Comparison of ENCODE assay signal across 11 cellular contexts in the genomic region with DNA sequence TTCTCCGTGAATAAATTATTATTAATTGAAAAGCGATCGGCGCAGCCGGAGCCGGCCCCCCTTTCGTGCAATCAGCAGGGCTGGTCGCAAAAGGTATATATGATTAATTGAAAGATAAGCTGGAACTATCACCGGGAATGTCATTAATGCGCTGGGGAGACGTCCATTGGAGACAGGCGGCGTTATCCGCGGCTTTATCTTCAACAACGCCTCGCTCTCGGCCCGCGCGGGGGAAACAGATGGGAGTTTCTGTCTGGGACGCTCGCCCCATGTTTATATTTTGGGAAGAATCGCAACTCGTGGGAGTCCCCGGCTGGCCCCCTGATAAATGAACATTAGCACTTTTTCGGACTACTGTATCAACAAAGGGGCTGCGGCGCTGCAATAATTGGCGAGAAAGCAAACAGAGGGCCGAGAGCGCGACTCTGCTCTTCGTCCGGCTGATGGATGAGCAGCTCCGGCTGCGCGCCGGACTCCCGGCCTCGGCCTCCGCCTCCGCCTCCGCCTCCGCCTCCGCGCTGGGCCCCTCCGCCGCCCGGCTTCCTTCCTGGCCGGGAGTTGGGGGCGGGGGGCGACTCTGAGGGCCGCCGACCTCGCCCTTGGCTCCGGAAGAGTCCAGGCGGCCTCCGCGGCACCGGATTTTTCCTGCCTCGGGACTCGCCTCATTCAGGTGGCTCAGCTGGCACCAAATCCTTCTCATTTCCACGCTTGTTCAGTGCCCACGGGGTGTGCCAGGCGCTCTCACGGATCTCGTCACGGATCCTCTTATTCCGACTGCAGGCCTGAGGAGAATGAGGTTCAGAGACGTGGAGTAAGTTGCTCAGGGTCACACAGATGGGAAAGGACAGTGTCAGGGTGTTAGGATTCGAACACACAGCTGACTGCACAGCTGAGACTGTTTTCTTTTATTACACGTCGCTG. TPM values are rescaled to one million over a fixed set of nuclear protein-coding genes. Genes with fewer than 3 reads are reported as not detected.
DNase-seq lines count a peak whose midpoint lies in the region; ATAC-seq and TF ChIP-seq lines count a peak whose summit lies in the region.
"Had no signal": no experiment of that assay in that cellular context is flagged by ENCODE, and none has a peak within 500 bp of the region (broad histone marks: within the 10 kb centered on the region; RNA-seq: fewer than 3 reads in every experiment).

No MANE protein-coding gene starts in this region.

- ATAC-seq in HG03439 (IDR thresholded peaks at IDR 0.05; ENCODE audit: unreplicated experiment) (no peak), HG02763 (IDR thresholded peaks at IDR 0.05; ENCODE audit: unreplicated experiment) (no peak)

- H3K4me3 ChIP-seq in fibroblast of villous mesenchyme (ENCODE audit: low read depth, low read length), result peak overlapping the region; percentile 22

- peak in 2 of 3 experiments; percentile 16 to 37 for DNase-seq in NCI-H1417 (lab: John Stamatoyannopoulos, UW)
- DNase-seq in NCI-H1417 treated with DMSO at 0.1 percent for 48 hours (lab: John Stamatoyannopoulos, UW), result no peak
- DNase-seq in NCI-H69 (lab: John Stamatoyannopoulos, UW), result peak; percentile 64
- no peak for DNase-seq in fibroblast of villous mesenchyme (ENCODE audit: low read depth)
- peak; percentile 74 for DNase-seq in retina
- no peak for DNase-seq in stimulated activated naive CD4-positive, alpha-beta T cell treated with Interleukin-2 at 50 U/mL for 16 hours (lab: John Stamatoyannopoulos, UW)
- DNase-seq: SHP77 had no signal

- no peak for TF ChIP-seq CTCF in fibroblast of villous mesenchyme (IDR thresholded peaks at IDR 0.05; ENCODE audit: insufficient read depth, low read depth, low read length)

RNA-seq across cellular contexts. Expression of a gene that starts 3.6 kb away (rescaled TPM):
- 1.3 TPM in 2 replicates for total RNA-seq in fibroblast of villous mesenchyme
- total RNA-seq: bronchial epithelial cell, kidney epithelial cell had no signal

Comparison
In these comparisons a context has a peak if more than half of its experiments do, and no peak if none do; other contexts are left out.
1. DNase-seq: peak in NCI-H1417 (2 of 3), NCI-H69 (single experiment) and retina (single experiment); none in NCI-H1417 treated with DMSO at 0.1 percent for 48 hours (single experiment), fibroblast of villous mesenchyme (single experiment) and stimulated activated naive CD4-positive, alpha-beta T cell treated with Interleukin-2 at 50 U/mL for 16 hours (single experiment).